ENCODE assay signal across 24 cellular contexts in genomic region chr2:66452917-66453316, GRCh38. TPM values are rescaled to one million over a fixed set of nuclear protein-coding genes. Genes with fewer than 3 reads are reported as not detected.
"Had no signal": no experiment of that assay in that cellular context is flagged by ENCODE, and none has a peak within 500 bp of the region (broad histone marks: within the 10 kb centered on the region; RNA-seq: fewer than 3 reads in every experiment).

No MANE protein-coding gene starts in this region.

- H3K4me3 ChIP-seq: colonic mucosa, testis had no signal

- DNase-seq: activated B cell treated with CpG ODN at 0.5 μM for 24 hours; activated CD4-positive, alpha-beta T cell treated with anti-CD3 and anti-CD28 coated beads, Interleukin-2, amount 50 U/mL, for 1 hour; activated CD8-positive, alpha-beta T cell treated with anti-CD3 and anti-CD28 coated beads for 36 hours; activated naive CD8-positive, alpha-beta T cell treated with anti-CD3 and anti-CD28 coated beads, Interleukin-2, amount 50 U/mL, for 24 hours; activated T-cell treated with anti-CD3 and anti-CD28 coated beads, Interleukin-2, amount 50 U/mL, for 48 hours; colonic mucosa; effector CD8-positive, alpha-beta T cell; head of caudate nucleus; hippocampal formation; left cardiac atrium; mammary epithelial cell; midbrain; natural killer cell; right cardiac atrium; stimulated activated CD4-positive, alpha-beta T cell treated with anti-CD3 and anti-CD28 coated beads, Interleukin-2, amount 100 ng/mL, for 48 hours; stimulated activated naive CD8-positive, alpha-beta T cell treated with anti-CD3 and anti-CD28 coated beads, Interleukin-15, Interleukin-2, amounts not matched to agents 100 U/mL and 50 U/mL, for 24 hours; T-helper 2 cell; testis; trophoblast cell had no signal

- H3K4me1 ChIP-seq: colonic mucosa, testis had no signal

- H3K27ac ChIP-seq: colonic mucosa, testis had no signal

- FAIRE-seq: bronchial epithelial cell, keratinocyte, urothelium cell line had no signal

- H3K36me3 ChIP-seq: colonic mucosa had no signal

- H3K9me3 ChIP-seq: colonic mucosa, testis had no signal

- H3K4me3 Mint-ChIP-seq: activated B cell treated with CpG ODN at 0.5 μM for 24 hours; activated CD8-positive, alpha-beta T cell treated with anti-CD3 and anti-CD28 coated beads for 36 hours; activated naive CD4-positive, alpha-beta T cell treated with anti-CD3 and anti-CD28 coated beads, Interleukin-2, amount 50 U/mL, for 24 hours; activated naive CD8-positive, alpha-beta T cell treated with anti-CD3 and anti-CD28 coated beads, Interleukin-2, amount 50 U/mL, for 24 hours; natural killer cell had no signal

- H3K36me3 Mint-ChIP-seq: activated naive CD4-positive, alpha-beta T cell treated with anti-CD3 and anti-CD28 coated beads, Interleukin-2, amount 50 U/mL, for 24 hours; natural killer cell had no signal

- H3K27me3 ChIP-seq: colonic mucosa, testis had no signal

- H3K27ac Mint-ChIP-seq: activated B cell treated with CpG ODN at 0.5 μM for 24 hours; activated CD8-positive, alpha-beta T cell treated with anti-CD3 and anti-CD28 coated beads for 36 hours; activated naive CD4-positive, alpha-beta T cell treated with anti-CD3 and anti-CD28 coated beads, Interleukin-2, amount 50 U/mL, for 24 hours; activated naive CD8-positive, alpha-beta T cell treated with anti-CD3 and anti-CD28 coated beads, Interleukin-2, amount 50 U/mL, for 24 hours; activated T-helper 2 cell treated with anti-CD3 and anti-CD28 coated beads, Interferon-gamma antibody, Interleukin-2, Interleukin-4, amounts not matched to agents 10 μg/mL and 5 μg/mL and 100 μg/mL, durations not matched to agents 14 hours and 24 hours and 36 hours; natural killer cell had no signal

- H3K9me3 Mint-ChIP-seq: activated B cell treated with CpG ODN at 0.5 μM for 24 hours; activated CD8-positive, alpha-beta T cell treated with anti-CD3 and anti-CD28 coated beads for 36 hours; activated naive CD8-positive, alpha-beta T cell treated with anti-CD3 and anti-CD28 coated beads, Interleukin-2, amount 50 U/mL, for 24 hours; activated T-helper 2 cell treated with anti-CD3 and anti-CD28 coated beads, Interferon-gamma antibody, Interleukin-2, Interleukin-4, amounts not matched to agents 10 μg/mL and 5 μg/mL and 100 μg/mL, durations not matched to agents 14 hours and 24 hours and 36 hours; natural killer cell had no signal

- H3K4me1 Mint-ChIP-seq: activated B cell treated with CpG ODN at 0.5 μM for 24 hours; activated naive CD4-positive, alpha-beta T cell treated with anti-CD3 and anti-CD28 coated beads, Interleukin-2, amount 50 U/mL, for 24 hours; activated naive CD8-positive, alpha-beta T cell treated with anti-CD3 and anti-CD28 coated beads, Interleukin-2, amount 50 U/mL, for 24 hours; natural killer cell had no signal

- ATAC-seq: activated CD8-positive, alpha-beta T cell treated with anti-CD3 and anti-CD28 coated beads for 36 hours; activated naive CD8-positive, alpha-beta T cell treated with anti-CD3 and anti-CD28 coated beads, Interleukin-2, amount 50 U/mL, for 24 hours; left cardiac atrium; natural killer cell; right cardiac atrium; stimulated activated naive CD8-positive, alpha-beta T cell treated with anti-CD3 and anti-CD28 coated beads, Interleukin-15, Interleukin-2, amounts not matched to agents 100 U/mL and 50 U/mL, for 24 hours had no signal

RNA-seq across cellular contexts. Expression of gene MEIS1, which starts 18.0 kb away (rescaled TPM):
- total RNA-seq: activated B cell treated with CpG ODN at 0.5 μM for 24 hours; activated CD8-positive, alpha-beta T cell treated with anti-CD3 and anti-CD28 coated beads for 36 hours; activated T-helper 2 cell treated with anti-CD3 and anti-CD28 coated beads, Interferon-gamma antibody, Interleukin-2, Interleukin-4, amounts not matched to agents 10 μg/mL and 5 μg/mL and 100 μg/mL, durations not matched to agents 14 hours and 24 hours and 36 hours had no signal
